Comparison of ENCODE assay signal across 22 cellular contexts in genomic region chr2:920573-920972, GRCh38. TPM values are rescaled to one million over a fixed set of nuclear protein-coding genes. Genes with fewer than 3 reads are reported as not detected.
DNase-seq lines count a peak whose midpoint lies in the region; ATAC-seq and TF ChIP-seq lines count a peak whose summit lies in the region.
"Had no signal": no experiment of that assay in that cellular context is flagged by ENCODE, and none has a peak within 500 bp of the region (broad histone marks: within the 10 kb centered on the region; RNA-seq: fewer than 3 reads in every experiment).

No MANE protein-coding gene starts in this region.

- H3K9me3 ChIP-seq in lung (ENCODE audit: control insufficient read depth in 2 of 2, insufficient read depth in 1 of 2, low read length in 1 of 2), result no peaks in the 10 kb centered on the region
- H3K9me3 ChIP-seq: A549, BE2C had no signal

- H3K4me3 Mint-ChIP-seq in activated CD4-positive, alpha-beta T cell treated with anti-CD3 and anti-CD28 coated beads, Interleukin-2, amount 10 ng/mL, durations not matched to agents 7 days and 5 days, result no peak overlapping the region
- H3K4me3 Mint-ChIP-seq: CD14-positive monocyte; CD4-positive, alpha-beta T cell; CD8-positive, alpha-beta memory T cell had no signal

- H3K27ac Mint-ChIP-seq in activated CD4-positive, alpha-beta T cell treated with anti-CD3 and anti-CD28 coated beads, Interleukin-2, amount 10 ng/mL, durations not matched to agents 7 days and 5 days, result no peak overlapping the region
- H3K27ac Mint-ChIP-seq: CD14-positive monocyte; CD4-positive, alpha-beta T cell; CD8-positive, alpha-beta memory T cell had no signal

- CTCF ChIA-PET in activated CD4-positive, alpha-beta T cell treated with anti-CD3 and anti-CD28 coated beads, Interleukin-2, amount 10 ng/mL, durations not matched to agents 7 days and 5 days (lab: Charles Lee), result no interaction called here

- no peaks in the 10 kb centered on the region for H3K36me3 Mint-ChIP-seq in activated CD4-positive, alpha-beta T cell treated with anti-CD3 and anti-CD28 coated beads, Interleukin-2, amount 10 ng/mL, durations not matched to agents 7 days and 5 days (ENCODE audit: low read depth)
- H3K36me3 Mint-ChIP-seq: CD14-positive monocyte; CD8-positive, alpha-beta memory T cell had no signal

- H3K27me3 Mint-ChIP-seq in activated CD4-positive, alpha-beta T cell treated with anti-CD3 and anti-CD28 coated beads, Interleukin-2, amount 10 ng/mL, durations not matched to agents 7 days and 5 days, result peaks cover 9% of the 10 kb centered on the region

- no peaks in the 10 kb centered on the region for H3K4me1 Mint-ChIP-seq in activated CD4-positive, alpha-beta T cell treated with anti-CD3 and anti-CD28 coated beads, Interleukin-2, amount 10 ng/mL, durations not matched to agents 7 days and 5 days
- H3K4me1 Mint-ChIP-seq: CD14-positive monocyte; CD8-positive, alpha-beta memory T cell had no signal

- intact Hi-C loops in sciatic nerve (cut with DNase I), result no loop called here

- H3K27ac ChIP-seq in lung (ENCODE audit: low read depth in 1 of 2, low read length in 1 of 2), result no peak overlapping the region
- H3K27ac ChIP-seq: A549; BLaER1 treated with 17β-estradiol and CSF1 and Interleukin-3, amounts not matched to agents 10 nM and 100 nM had no signal

- DNase-seq in ecto neural progenitor cell (ENCODE audit: low spot score), result peak; percentile 39
- DNase-seq in lung (ENCODE audit: low spot score), result peak; percentile 22
- DNase-seq in sciatic nerve (ENCODE audit: low spot score), result peak; percentile 53
- DNase-seq in activated gamma-delta T cell treated with Interleukin-2 at 50 U/mL for 16 hours, result no peak
- no peak for DNase-seq in central memory CD4-positive, alpha-beta T cell
- no peak for DNase-seq in activated CD4-positive, alpha-beta T cell treated with anti-CD3 and anti-CD28 coated beads, Interleukin-2, amount 10 ng/mL, durations not matched to agents 7 days and 5 days
- DNase-seq: 8988T; ACHN; AML-193; BE2C; CD4-positive, alpha-beta T cell; CD8-positive, alpha-beta memory T cell; DMS 273 treated with DMSO at 0.1 percent for 48 hours; DMS79; EL; GDM1; GOT3; HCEC 1CT had no signal

- no peak for TF ChIP-seq CTCF in lung (IDR thresholded peaks at IDR 0.05; ENCODE audit: control extremely low read depth, extremely low read depth)

- H3K27me3 ChIP-seq in lung (ENCODE audit: control insufficient read depth, insufficient read depth), result no peaks in the 10 kb centered on the region
- H3K27me3 ChIP-seq: BE2C; BLaER1 treated with 17β-estradiol and CSF1 and Interleukin-3, amounts not matched to agents 10 nM and 100 nM had no signal

- no peaks in the 10 kb centered on the region for H3K9me3 Mint-ChIP-seq in activated CD4-positive, alpha-beta T cell treated with anti-CD3 and anti-CD28 coated beads, Interleukin-2, amount 10 ng/mL, durations not matched to agents 7 days and 5 days
- H3K9me3 Mint-ChIP-seq: CD4-positive, alpha-beta T cell; CD8-positive, alpha-beta memory T cell had no signal

- no peaks in the 10 kb centered on the region for H3K36me3 ChIP-seq in lung (ENCODE audit: control insufficient read depth in 2 of 2, insufficient read depth in 2 of 2, low read length in 2 of 2)
- H3K36me3 ChIP-seq: BE2C; BLaER1 treated with 17β-estradiol and CSF1 and Interleukin-3, amounts not matched to agents 10 nM and 100 nM had no signal

- no peaks in the 10 kb centered on the region for H3K4me1 ChIP-seq in lung (ENCODE audit: control insufficient read depth in 2 of 2, insufficient read depth in 2 of 2, low read length in 2 of 2)
- H3K4me1 ChIP-seq: A549; BE2C; BLaER1 treated with 17β-estradiol and CSF1 and Interleukin-3, amounts not matched to agents 10 nM and 100 nM had no signal

- H3K4me3 ChIP-seq in lung, result no peak overlapping the region
- H3K4me3 ChIP-seq: A549; BLaER1 treated with 17β-estradiol and CSF1 and Interleukin-3, amounts not matched to agents 10 nM and 100 nM; GM12878 had no signal

- ATAC-seq in lung (ENCODE audit: insufficient read depth, low FRiP score), result no peak
- no peak for ATAC-seq in sciatic nerve
- ATAC-seq: A549, GM12878 had no signal

- 87 to 92% methylated on average over 11 of the region's 11 CpGs for WGBS in lung, 2 donors

- POLR2A ChIA-PET in activated CD4-positive, alpha-beta T cell treated with anti-CD3 and anti-CD28 coated beads, Interleukin-2, amount 10 ng/mL, durations not matched to agents 7 days and 5 days (lab: Charles Lee), result no interaction called here

RNA-seq across cellular contexts. Expression of gene SNTG2, which starts 30.1 kb away (rescaled TPM):
- total RNA-seq in lung (1 to 10 TPM; 1.6 to 1.8 TPM), sciatic nerve (4.4 TPM)
- polyA plus RNA-seq in lung, result under 1 TPM; 0.31 to 0.83 TPM
- total RNA-seq in activated CD4-positive, alpha-beta T cell treated with anti-CD3 and anti-CD28 coated beads, Interleukin-2, amount 10 ng/mL, durations not matched to agents 7 days and 5 days, result not detected
- total RNA-seq: GM12878 had no signal
- polyA plus RNA-seq: A549, CD14-positive monocyte, GM12878 had no signal

Comparison
In these comparisons a context has a peak if more than half of its experiments do, and no peak if none do; other contexts are left out.
1. DNase-seq: peak in ecto neural progenitor cell (single experiment), lung (single experiment) and sciatic nerve (single experiment); none in activated gamma-delta T cell treated with Interleukin-2 at 50 U/mL for 16 hours (single experiment), central memory CD4-positive, alpha-beta T cell (single experiment) and activated CD4-positive, alpha-beta T cell treated with anti-CD3 and anti-CD28 coated beads, Interleukin-2, amount 10 ng/mL, durations not matched to agents 7 days and 5 days (single experiment).